In the genomic region with DNA sequence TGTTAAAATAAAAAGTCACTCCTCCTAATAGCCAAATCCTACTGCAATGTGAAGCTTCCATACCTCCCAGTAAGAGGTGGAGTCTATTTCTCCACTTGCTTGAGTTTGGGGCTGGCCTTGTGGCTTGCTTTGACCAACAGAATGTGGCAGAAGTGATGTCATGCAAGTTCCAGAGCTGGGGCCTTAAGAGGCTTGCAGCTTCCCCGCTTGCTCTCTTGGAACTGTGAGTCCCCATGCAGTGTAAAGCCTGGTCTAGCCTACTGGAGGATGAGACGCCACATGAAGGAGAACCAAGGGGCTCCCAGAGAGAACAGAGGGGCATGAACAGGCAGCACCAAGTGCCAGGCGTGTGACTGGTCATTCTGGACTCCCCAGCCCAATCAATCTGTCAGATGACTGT, we compare ENCODE assay signal across 15 cellular contexts. TPM values are rescaled to one million over a fixed set of nuclear protein-coding genes. Genes with fewer than 3 reads are reported as not detected.
A peak's percentile ranks its signal among the peaks of the same experiment; 100 is the strongest.
DNase-seq lines count a peak whose midpoint lies in the region; ATAC-seq, FAIRE-seq and TF ChIP-seq lines count a peak whose summit lies in the region.
"Had no signal": no experiment of that assay in that cellular context is flagged by ENCODE, and none has a peak within 500 bp of the region (broad histone marks: within the 10 kb centered on the region; RNA-seq: fewer than 3 reads in every experiment).

No MANE protein-coding gene starts in this region.

- H3K4me3 ChIP-seq in dorsolateral prefrontal cortex, result no peak overlapping the region

- intact Hi-C loops in dorsolateral prefrontal cortex (cut with DNase I), result loop anchor here in 1 of 2 donors (2.0 kb wide), 1 partner anchor 17 kb away; no protein-coding TSS in a partner anchor

- TF ChIP-seq POLR2A in GM12892 (IDR thresholded peaks at IDR 0.05; ENCODE audit: low read depth, low read length), result no peak

- no peak for ATAC-seq in HG02884 (IDR thresholded peaks at IDR 0.05; ENCODE audit: unreplicated experiment)
- ATAC-seq: esophagus mucosa had no signal

- TF ChIP-seq CTCF in dorsolateral prefrontal cortex (IDR thresholded peaks at IDR 0.05 in 54 of 56, conservative IDR thresholded peaks at IDR 0.05 in 2 of 56; ENCODE audit: low read depth in 1 of 56, partially characterized antibody in 56 of 56), result no peak

- peak; percentile 29 for DNase-seq in DMS53 (lab: John Stamatoyannopoulos, UW)
- DNase-seq in DMS53 treated with DMSO at 0.1 percent for 48 hours (lab: John Stamatoyannopoulos, UW; ENCODE audit: unreplicated experiment), result no peak
- DNase-seq in MV-4-11 (lab: John Stamatoyannopoulos, UW), result peak; percentile 72
- DNase-seq in dorsolateral prefrontal cortex, result no peak
- DNase-seq in non-pigmented ciliary epithelial cell (ENCODE audit: low read depth), result peak; percentile 4
- no peak for DNase-seq in SKM-1 treated with dmso at 0.1 percent for 144 hours (lab: John Stamatoyannopoulos, UW; ENCODE audit: unreplicated experiment)
- DNase-seq in GM12892 (ENCODE audit: insufficient read length), result no peak
- DNase-seq: 8988T; NCI-H2081; stimulated activated naive CD4-positive, alpha-beta T cell had no signal

- peak overlapping the region in 53 of 59 donors; percentile 26 to 91 (median 80) for H3K27ac ChIP-seq in dorsolateral prefrontal cortex
- H3K27ac ChIP-seq: RWPE1 had no signal

- peaks cover 0 to 6% (median 0%) of the 10 kb centered on the region in 45 donors for H3K27me3 ChIP-seq in dorsolateral prefrontal cortex

- FAIRE-seq in GM12892 (lab: Jason Lieb, UNC), result no peak
- FAIRE-seq: bronchial epithelial cell had no signal

RNA-seq across cellular contexts. Expression of gene OPALIN, which starts 58.6 kb away (rescaled TPM):
- 100 to 1,000 TPM in 24 of 120 experiments, 10 to 100 TPM in 94, 1 to 10 TPM in 2; 4.3 to 287 (median 60.3) TPM for total RNA-seq in dorsolateral prefrontal cortex
- polyA plus RNA-seq in GM12892 (2012; ENCODE audit: missing spikeins), result 0.08 TPM
- total RNA-seq: bronchial epithelial cell, esophagus mucosa had no signal
- polyA plus RNA-seq: neural cell had no signal

Comparison
In these comparisons a context has a peak if more than half of its experiments do, and no peak if none do; other contexts are left out.
1. DNase-seq: peak in DMS53 (single experiment), MV-4-11 (single experiment) and non-pigmented ciliary epithelial cell (single experiment); none in DMS53 treated with DMSO at 0.1 percent for 48 hours (single experiment), dorsolateral prefrontal cortex (0 of 10), SKM-1 treated with dmso at 0.1 percent for 144 hours (single experiment) and GM12892 (single experiment).